1 cellular context compared by ENCODE assay signal in the genomic region with DNA sequence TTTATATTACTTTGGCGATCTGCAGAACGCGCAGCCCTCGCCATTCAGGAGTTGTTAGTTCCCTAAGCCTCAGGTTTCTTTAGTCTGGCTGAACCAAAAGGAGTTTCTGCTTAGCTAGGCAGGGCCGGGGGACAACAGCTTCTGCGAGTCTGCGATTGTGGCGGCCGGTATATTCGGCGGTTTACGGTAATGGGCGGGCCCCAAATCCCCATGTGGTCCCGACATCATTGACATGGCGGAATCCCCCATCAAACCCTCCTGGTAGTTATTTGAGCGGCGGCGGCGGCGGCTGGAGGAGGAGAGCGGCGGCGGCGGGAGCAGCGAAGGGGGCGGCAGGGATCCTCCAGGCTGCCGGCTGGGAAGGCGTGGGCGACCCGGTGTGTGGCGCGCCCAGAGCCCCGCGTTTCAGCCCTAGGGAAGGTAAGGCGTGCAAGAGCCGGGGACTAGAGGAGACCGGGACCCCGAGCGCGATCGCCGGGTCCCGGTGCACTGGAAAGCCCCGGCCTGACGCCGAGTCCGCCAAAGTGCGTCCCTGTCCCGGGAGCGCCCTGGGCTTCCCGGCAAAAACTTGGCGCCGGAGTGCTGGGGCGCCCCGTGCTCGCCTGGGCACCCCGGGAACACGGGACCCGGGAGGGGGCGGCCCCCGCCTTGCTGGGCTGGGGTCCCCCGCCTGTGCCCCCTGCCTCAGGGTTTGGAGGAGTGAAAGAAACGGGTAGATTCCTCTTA.
TF ChIP-seq lines count a peak whose summit lies in the region.

Gene FNDC3B, plus strand, starts transcription at position 227 of the 726 bp plus-strand sequence. CDS start 72,902 bp downstream, outside the sequence.

TF ChIP-seq in GM12878, 131 proteins besides CTCF, POLR2A, EP300 and RAD21 (continued from another document):
- TF ChIP-seq SREBF2 (IDR thresholded peaks at IDR 0.05; ENCODE audit: low read length) (no peak), ATF2 (IDR thresholded peaks at IDR 0.05; ENCODE audit: low read length) (peak; percentile 8; the same call in 1 of the 2 replicates), IKZF2 (IDR thresholded peaks at IDR 0.05) (peak; percentile 37 to 62; a peak in 2 of 4 replicates), CHD2 (IDR thresholded peaks at IDR 0.05; ENCODE audit: borderline replicate concordance, low read depth, low read length) (no peak), MXI1 (IDR thresholded peaks at IDR 0.05; ENCODE audit: low read depth, low read length) (peak; percentile 53), ZZZ3 (IDR thresholded peaks at IDR 0.05; ENCODE audit: control insufficient read depth, insufficient read length, low read depth) (no peak), POU2F2 (IDR thresholded peaks at IDR 0.05; ENCODE audit: borderline replicate concordance, low read depth, low read length) (peak; percentile 58; the same call in 2 of the 3 replicates), POLR2AphosphoS5 (IDR thresholded peaks at IDR 0.05; ENCODE audit: low read length) (peak; percentile 74), NFIC (IDR thresholded peaks at IDR 0.05; ENCODE audit: low read depth, low read length) (no peak), PAX5 (IDR thresholded peaks at IDR 0.05; ENCODE audit: borderline replicate concordance, low read depth, low read length) (peak; percentile 49; the same call in 1 of the 2 replicates), BCL11A (IDR thresholded peaks at IDR 0.05; ENCODE audit: low read depth, low read length) (no peak), BRCA1 (IDR thresholded peaks at IDR 0.05; ENCODE audit: low read depth, low read length) (no peak), RAD51 (IDR thresholded peaks at IDR 0.05) (peak; percentile 71; the same call in 1 of the 2 replicates), SMAD5 (IDR thresholded peaks at IDR 0.05; ENCODE audit: low read depth) (peak; percentile 72), RELA (IDR thresholded peaks at IDR 0.05; ENCODE audit: borderline replicate concordance, partially characterized antibody) (peak; percentile 90), FOXM1 (IDR thresholded peaks at IDR 0.05; ENCODE audit: low read depth, low read length) (0 out of 2 replicates have a peak, but pooled peaks have one; percentile 22), ZBED1 (IDR thresholded peaks at IDR 0.05; ENCODE audit: borderline replicate concordance) (no peak), SRF (IDR thresholded peaks at IDR 0.05; ENCODE audit: low read depth in 2 of 2, low read length in 2 of 2) (peak in 1 of 2 experiments; percentile 79; a peak in 2 of 4 replicates), ZBTB4 (CRISPR knock-in tag; IDR thresholded peaks at IDR 0.05) (no peak), HCFC1 (IDR thresholded peaks at IDR 0.05; ENCODE audit: low read length) (peak; percentile 28; the same call in 1 of the 2 replicates), LARP7 (IDR thresholded peaks at IDR 0.05) (peak; percentile 91), SKIL (IDR thresholded peaks at IDR 0.05; ENCODE audit: low read depth, poor library complexity, severe bottlenecking) (peak; percentile 20), BHLHE40 (IDR thresholded peaks at IDR 0.05; ENCODE audit: borderline replicate concordance in 1 of 2, low read depth in 2 of 2, low read length in 1 of 2) (peak in 1 of 2 experiments; percentile 37; a peak in 2 of 4 replicates), SMAD1 (IDR thresholded peaks at IDR 0.05; ENCODE audit: low read depth, partially characterized antibody) (peak; percentile 25), CBX5 (IDR thresholded peaks at IDR 0.05; ENCODE audit: low read depth) (peak; percentile 95), RB1 (IDR thresholded peaks at IDR 0.05; ENCODE audit: borderline replicate concordance) (peak; percentile 92; the same call in 1 of the 2 replicates), POLR2AphosphoS2 (IDR thresholded peaks at IDR 0.05; ENCODE audit: low read depth, low read length) (peak; percentile 71; the same call in 1 of the 2 replicates), YY1 (IDR thresholded peaks at IDR 0.05; ENCODE audit: low read depth, low read length) (peak; percentile 96)
- TF ChIP-seq, protein P1, sequence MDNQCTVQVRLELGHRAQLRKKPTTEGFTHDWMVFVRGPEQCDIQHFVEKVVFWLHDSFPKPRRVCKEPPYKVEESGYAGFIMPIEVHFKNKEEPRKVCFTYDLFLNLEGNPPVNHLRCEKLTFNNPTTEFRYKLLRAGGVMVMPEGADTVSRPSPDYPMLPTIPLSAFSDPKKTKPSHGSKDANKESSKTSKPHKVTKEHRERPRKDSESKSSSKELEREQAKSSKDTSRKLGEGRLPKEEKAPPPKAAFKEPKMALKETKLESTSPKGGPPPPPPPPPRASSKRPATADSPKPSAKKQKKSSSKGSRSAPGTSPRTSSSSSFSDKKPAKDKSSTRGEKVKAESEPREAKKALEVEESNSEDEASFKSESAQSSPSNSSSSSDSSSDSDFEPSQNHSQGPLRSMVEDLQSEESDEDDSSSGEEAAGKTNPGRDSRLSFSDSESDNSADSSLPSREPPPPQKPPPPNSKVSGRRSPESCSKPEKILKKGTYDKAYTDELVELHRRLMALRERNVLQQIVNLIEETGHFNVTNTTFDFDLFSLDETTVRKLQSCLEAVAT (IDR thresholded peaks at IDR 0.05), result no peak
- TF ChIP-seq, protein P2, sequence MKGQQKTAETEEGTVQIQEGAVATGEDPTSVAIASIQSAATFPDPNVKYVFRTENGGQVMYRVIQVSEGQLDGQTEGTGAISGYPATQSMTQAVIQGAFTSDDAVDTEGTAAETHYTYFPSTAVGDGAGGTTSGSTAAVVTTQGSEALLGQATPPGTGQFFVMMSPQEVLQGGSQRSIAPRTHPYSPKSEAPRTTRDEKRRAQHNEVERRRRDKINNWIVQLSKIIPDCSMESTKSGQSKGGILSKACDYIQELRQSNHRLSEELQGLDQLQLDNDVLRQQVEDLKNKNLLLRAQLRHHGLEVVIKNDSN (IDR thresholded peaks at IDR 0.05; ENCODE audit: borderline replicate concordance, extremely low read length, insufficient read depth, low read depth, low read length), result peak; percentile 57
- TF ChIP-seq, protein P3, sequence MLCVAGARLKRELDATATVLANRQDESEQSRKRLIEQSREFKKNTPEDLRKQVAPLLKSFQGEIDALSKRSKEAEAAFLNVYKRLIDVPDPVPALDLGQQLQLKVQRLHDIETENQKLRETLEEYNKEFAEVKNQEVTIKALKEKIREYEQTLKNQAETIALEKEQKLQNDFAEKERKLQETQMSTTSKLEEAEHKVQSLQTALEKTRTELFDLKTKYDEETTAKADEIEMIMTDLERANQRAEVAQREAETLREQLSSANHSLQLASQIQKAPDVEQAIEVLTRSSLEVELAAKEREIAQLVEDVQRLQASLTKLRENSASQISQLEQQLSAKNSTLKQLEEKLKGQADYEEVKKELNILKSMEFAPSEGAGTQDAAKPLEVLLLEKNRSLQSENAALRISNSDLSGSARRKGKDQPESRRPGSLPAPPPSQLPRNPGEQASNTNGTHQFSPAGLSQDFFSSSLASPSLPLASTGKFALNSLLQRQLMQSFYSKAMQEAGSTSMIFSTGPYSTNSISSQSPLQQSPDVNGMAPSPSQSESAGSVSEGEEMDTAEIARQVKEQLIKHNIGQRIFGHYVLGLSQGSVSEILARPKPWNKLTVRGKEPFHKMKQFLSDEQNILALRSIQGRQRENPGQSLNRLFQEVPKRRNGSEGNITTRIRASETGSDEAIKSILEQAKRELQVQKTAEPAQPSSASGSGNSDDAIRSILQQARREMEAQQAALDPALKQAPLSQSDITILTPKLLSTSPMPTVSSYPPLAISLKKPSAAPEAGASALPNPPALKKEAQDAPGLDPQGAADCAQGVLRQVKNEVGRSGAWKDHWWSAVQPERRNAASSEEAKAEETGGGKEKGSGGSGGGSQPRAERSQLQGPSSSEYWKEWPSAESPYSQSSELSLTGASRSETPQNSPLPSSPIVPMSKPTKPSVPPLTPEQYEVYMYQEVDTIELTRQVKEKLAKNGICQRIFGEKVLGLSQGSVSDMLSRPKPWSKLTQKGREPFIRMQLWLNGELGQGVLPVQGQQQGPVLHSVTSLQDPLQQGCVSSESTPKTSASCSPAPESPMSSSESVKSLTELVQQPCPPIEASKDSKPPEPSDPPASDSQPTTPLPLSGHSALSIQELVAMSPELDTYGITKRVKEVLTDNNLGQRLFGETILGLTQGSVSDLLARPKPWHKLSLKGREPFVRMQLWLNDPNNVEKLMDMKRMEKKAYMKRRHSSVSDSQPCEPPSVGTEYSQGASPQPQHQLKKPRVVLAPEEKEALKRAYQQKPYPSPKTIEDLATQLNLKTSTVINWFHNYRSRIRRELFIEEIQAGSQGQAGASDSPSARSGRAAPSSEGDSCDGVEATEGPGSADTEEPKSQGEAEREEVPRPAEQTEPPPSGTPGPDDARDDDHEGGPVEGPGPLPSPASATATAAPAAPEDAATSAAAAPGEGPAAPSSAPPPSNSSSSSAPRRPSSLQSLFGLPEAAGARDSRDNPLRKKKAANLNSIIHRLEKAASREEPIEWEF (IDR thresholded peaks at IDR 0.05; ENCODE audit: insufficient replicate concordance, low read depth, low read length), result no peak
- TF ChIP-seq, protein P4, sequence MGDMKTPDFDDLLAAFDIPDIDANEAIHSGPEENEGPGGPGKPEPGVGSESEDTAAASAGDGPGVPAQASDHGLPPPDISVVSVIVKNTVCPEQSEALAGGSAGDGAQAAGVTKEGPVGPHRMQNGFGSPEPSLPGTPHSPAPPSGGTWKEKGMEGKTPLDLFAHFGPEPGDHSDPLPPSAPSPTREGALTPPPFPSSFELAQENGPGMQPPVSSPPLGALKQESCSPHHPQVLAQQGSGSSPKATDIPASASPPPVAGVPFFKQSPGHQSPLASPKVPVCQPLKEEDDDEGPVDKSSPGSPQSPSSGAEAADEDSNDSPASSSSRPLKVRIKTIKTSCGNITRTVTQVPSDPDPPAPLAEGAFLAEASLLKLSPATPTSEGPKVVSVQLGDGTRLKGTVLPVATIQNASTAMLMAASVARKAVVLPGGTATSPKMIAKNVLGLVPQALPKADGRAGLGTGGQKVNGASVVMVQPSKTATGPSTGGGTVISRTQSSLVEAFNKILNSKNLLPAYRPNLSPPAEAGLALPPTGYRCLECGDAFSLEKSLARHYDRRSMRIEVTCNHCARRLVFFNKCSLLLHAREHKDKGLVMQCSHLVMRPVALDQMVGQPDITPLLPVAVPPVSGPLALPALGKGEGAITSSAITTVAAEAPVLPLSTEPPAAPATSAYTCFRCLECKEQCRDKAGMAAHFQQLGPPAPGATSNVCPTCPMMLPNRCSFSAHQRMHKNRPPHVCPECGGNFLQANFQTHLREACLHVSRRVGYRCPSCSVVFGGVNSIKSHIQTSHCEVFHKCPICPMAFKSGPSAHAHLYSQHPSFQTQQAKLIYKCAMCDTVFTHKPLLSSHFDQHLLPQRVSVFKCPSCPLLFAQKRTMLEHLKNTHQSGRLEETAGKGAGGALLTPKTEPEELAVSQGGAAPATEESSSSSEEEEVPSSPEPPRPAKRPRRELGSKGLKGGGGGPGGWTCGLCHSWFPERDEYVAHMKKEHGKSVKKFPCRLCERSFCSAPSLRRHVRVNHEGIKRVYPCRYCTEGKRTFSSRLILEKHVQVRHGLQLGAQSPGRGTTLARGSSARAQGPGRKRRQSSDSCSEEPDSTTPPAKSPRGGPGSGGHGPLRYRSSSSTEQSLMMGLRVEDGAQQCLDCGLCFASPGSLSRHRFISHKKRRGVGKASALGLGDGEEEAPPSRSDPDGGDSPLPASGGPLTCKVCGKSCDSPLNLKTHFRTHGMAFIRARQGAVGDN (IDR thresholded peaks at IDR 0.05), result peak; percentile 65
